ENCODE assay signal across 16 cellular contexts in genomic region chr11:110833033-110833484, GRCh38.
DNase-seq lines count a peak whose midpoint lies in the region; ATAC-seq and TF ChIP-seq lines count a peak whose summit lies in the region.
"Had no signal": no experiment of that assay in that cellular context is flagged by ENCODE, and none has a peak within 500 bp of the region (broad histone marks: within the 10 kb centered on the region; RNA-seq: fewer than 3 reads in every experiment).

No MANE protein-coding gene starts in this region.

- no peak for ATAC-seq in GM18511 (IDR thresholded peaks at IDR 0.05; ENCODE audit: unreplicated experiment)

- H4K20me1 ChIP-seq in GM23248 (ENCODE audit: insufficient read depth) (no peaks in the 10 kb centered on the region), Karpas-422 (ENCODE audit: insufficient read depth, low read depth, low read length) (no peaks in the 10 kb centered on the region)
- H4K20me1 ChIP-seq: BLaER1 had no signal

- H3K9ac ChIP-seq in GM23248 (peak overlapping the region; percentile 39), Karpas-422 (ENCODE audit: low read length) (no peak overlapping the region)
- H3K9ac ChIP-seq: BLaER1 had no signal

- H3K27ac ChIP-seq in GM23248 = peak overlapping the region; percentile 78
- H3K27ac ChIP-seq in adrenal gland = peak overlapping the region in 4 of 5 donors; percentile 26 to 76 (median 54)
- H3K27ac ChIP-seq in Karpas-422 (ENCODE audit: low read length) = no peak overlapping the region
- H3K27ac ChIP-seq: BLaER1, coronary artery had no signal

- intact Hi-C loops in adrenal gland (cut with DNase I) = no loop called here

- in situ Hi-C loops in GM23248 (cut with MboI) = no loop called here

- H3K9me2 ChIP-seq in GM23248 (ENCODE audit: insufficient read depth) (no peaks in the 10 kb centered on the region), Karpas-422 (replicated peaks; ENCODE audit: insufficient read depth, low read length) (no peaks in the 10 kb centered on the region)

- peak; percentile 4 for DNase-seq in A172 (ENCODE audit: low spot score)
- peak; percentile 83 for DNase-seq in GM23248
- no peak for DNase-seq in adrenal gland
- DNase-seq in foreskin fibroblast = peak; percentile 29 to 60
- DNase-seq in Karpas-422 = no peak
- DNase-seq in SHP77 treated with DMSO at 0.1 percent for 48 hours (lab: John Stamatoyannopoulos, UW) = no peak
- DNase-seq in SIG-M5 treated with dmso at 0.1 percent for 504 hours (lab: John Stamatoyannopoulos, UW; ENCODE audit: unreplicated experiment) = no peak
- DNase-seq: activated naive CD4-positive, alpha-beta T cell treated with Interleukin-2 at 50 U/mL for 16 hours; DND-41; glutamatergic neuron; kidney glomerular epithelial cell; stimulated activated CD4-positive, alpha-beta T cell treated with anti-CD3 and anti-CD28 coated beads, Interleukin-4, amount 100 ng/mL, for 1 hour; stimulated activated naive B cell treated with anti-CD40 and anti-IgM and Interleukin-4, amounts not matched to agents 10 μg/mL and 1 μg/mL and 100 μg/mL, for 72 hours had no signal

- peaks cover 40% of the 10 kb centered on the region for H3F3A ChIP-seq in GM23248 (ENCODE audit: insufficient read depth)

- H3K4me2 ChIP-seq in GM23248 (ENCODE audit: unreplicated experiment) = peak overlapping the region; percentile 77
- no peak overlapping the region for H3K4me2 ChIP-seq in Karpas-422 (ENCODE audit: low read depth, low read length, poor library complexity, severe bottlenecking)
- H3K4me2 ChIP-seq: BLaER1 had no signal

- H3K4me3 ChIP-seq in GM23248 = peak overlapping the region; percentile 51
- peak overlapping the region in 1 of 4 donors; percentile 32 for H3K4me3 ChIP-seq in adrenal gland
- no peak overlapping the region for H3K4me3 ChIP-seq in foreskin fibroblast (ENCODE audit: low read depth in 1 of 2, low read length in 2 of 2)
- no peak overlapping the region for H3K4me3 ChIP-seq in Karpas-422 (ENCODE audit: low read length)
- H3K4me3 ChIP-seq: BLaER1, coronary artery had no signal

- TF ChIP-seq CTCF in adrenal gland (IDR thresholded peaks at IDR 0.05) (no peak), foreskin fibroblast (IDR thresholded peaks at IDR 0.05; ENCODE audit: low read depth, low read length) (no peak)

- no peaks in the 10 kb centered on the region for H3K79me2 ChIP-seq in GM23248 (ENCODE audit: insufficient read depth)
- no peaks in the 10 kb centered on the region for H3K79me2 ChIP-seq in Karpas-422 (ENCODE audit: low read length)

- no peak for TF ChIP-seq POLR2A in adrenal gland (IDR thresholded peaks at IDR 0.05)

- WGBS in GM23248 (ENCODE audit: low coverage in 1 of 2, low lambda C conversion rate in 2 of 2, missing lambda C conversion rate in 2 of 2), 2 experiments = 2 to 5% methylated on average over 4 of the region's 4 CpGs
- 42 to 54% (median 46%) methylated on average over 4 of the region's 4 CpGs for WGBS in adrenal gland, 4 donors

- H3K36me3 ChIP-seq in GM23248 (ENCODE audit: low read depth) (no peaks in the 10 kb centered on the region), adrenal gland (replicated peaks in 1 of 2) (no peaks in the 10 kb centered on the region), Karpas-422 (ENCODE audit: insufficient read depth, low read length) (no peaks in the 10 kb centered on the region)
- H3K36me3 ChIP-seq: BLaER1 had no signal

- H3K9me3 ChIP-seq in GM23248 (ENCODE audit: low read depth) (no peaks in the 10 kb centered on the region), adrenal gland (replicated peaks in 1 of 3) (no peaks in the 10 kb centered on the region), Karpas-422 (ENCODE audit: low read length) (no peaks in the 10 kb centered on the region)

- H3K4me1 ChIP-seq in GM23248 (ENCODE audit: insufficient read depth) (peaks cover 50% of the 10 kb centered on the region), adrenal gland (replicated peaks in 1 of 2) (peaks cover 0 to 13% of the 10 kb centered on the region in 2 donors), Karpas-422 (ENCODE audit: low read length) (peaks cover 4% of the 10 kb centered on the region; the same call in 1 of the 2 replicates)

- H3K27me3 ChIP-seq in GM23248 (replicated peaks; ENCODE audit: insufficient read depth) = no peaks in the 10 kb centered on the region
- H3K27me3 ChIP-seq in adrenal gland = no peaks in the 10 kb centered on the region
- no peaks in the 10 kb centered on the region for H3K27me3 ChIP-seq in Karpas-422 (ENCODE audit: low read length)
- H3K27me3 ChIP-seq: BLaER1 had no signal

- peak overlapping the region; percentile 66 for H2AFZ ChIP-seq in GM23248
- no peak overlapping the region for H2AFZ ChIP-seq in Karpas-422 (ENCODE audit: low read length)

Comparison
In these comparisons a context has a peak if more than half of its experiments do, and no peak if none do; other contexts are left out.
1. DNase-seq: peak in A172 (single experiment), GM23248 (single experiment) and foreskin fibroblast (2 of 2); none in adrenal gland (0 of 7), Karpas-422 (single experiment), SHP77 treated with DMSO at 0.1 percent for 48 hours (single experiment) and SIG-M5 treated with dmso at 0.1 percent for 504 hours (single experiment).